ENCODE assay signal across 8 cellular contexts in genomic region chr6:43509142-43509983, GRCh38. TPM values are rescaled to one million over a fixed set of nuclear protein-coding genes. Genes with fewer than 3 reads are reported as not detected.
DNase-seq lines count a peak whose midpoint lies in the region; ATAC-seq and TF ChIP-seq lines count a peak whose summit lies in the region.

No MANE protein-coding gene starts in this region.

- H3K4me3 Mint-ChIP-seq in HFFc6 (peak overlapping the region; percentile 88), immature natural killer cell (peak overlapping the region; percentile 83 to 91 (median 86))
- peak overlapping the region; percentile 78 for H3K4me3 Mint-ChIP-seq in activated T-helper 2 cell treated with anti-CD3 and anti-CD28 coated beads, Interferon-gamma antibody, Interleukin-2, Interleukin-4, amounts not matched to agents 10 μg/mL and 5 μg/mL and 100 μg/mL, durations not matched to agents 14 hours and 24 hours and 36 hours (ENCODE audit: low read depth)

- no peaks in the 10 kb centered on the region for H3K9me3 Mint-ChIP-seq in HFFc6
- no peaks in the 10 kb centered on the region for H3K9me3 Mint-ChIP-seq in activated T-helper 2 cell treated with anti-CD3 and anti-CD28 coated beads, Interferon-gamma antibody, Interleukin-2, Interleukin-4, amounts not matched to agents 10 μg/mL and 5 μg/mL and 100 μg/mL, durations not matched to agents 14 hours and 24 hours and 36 hours
- H3K9me3 Mint-ChIP-seq in immature natural killer cell, result no peaks in the 10 kb centered on the region

- peak overlapping the region in 4 of 5 donors; percentile 81 to 89 (median 82) for H3K27ac ChIP-seq in stomach

- H3K4me1 ChIP-seq in stomach, result peaks cover 27 to 53% (median 43%) of the 10 kb centered on the region in 4 donors

- no peak for TF ChIP-seq POLR2A in stomach (IDR thresholded peaks at IDR 0.05)

- H3K36me3 Mint-ChIP-seq in HFFc6 (ENCODE audit: low read depth), result peaks cover 5% of the 10 kb centered on the region; the same call in 1 of the 2 replicates
- peaks cover 36% of the 10 kb centered on the region for H3K36me3 Mint-ChIP-seq in activated T-helper 2 cell treated with anti-CD3 and anti-CD28 coated beads, Interferon-gamma antibody, Interleukin-2, Interleukin-4, amounts not matched to agents 10 μg/mL and 5 μg/mL and 100 μg/mL, durations not matched to agents 14 hours and 24 hours and 36 hours (ENCODE audit: low read depth)
- H3K36me3 Mint-ChIP-seq in immature natural killer cell, result peaks cover 0 to 32% (median 14%) of the 10 kb centered on the region in 3 donors

- no peak for TF ChIP-seq EP300 in stomach (IDR thresholded peaks at IDR 0.05)

- H3K9me3 ChIP-seq in stomach, result no peaks in the 10 kb centered on the region

- peaks cover 39 to 57% (median 53%) of the 10 kb centered on the region in 4 donors for H3K36me3 ChIP-seq in stomach

- H3K27me3 ChIP-seq in stomach, result peaks cover 0 to 28% (median 11%) of the 10 kb centered on the region in 3 donors

- H3K4me3 ChIP-seq in AG10803 (ENCODE audit: low read length) (peak overlapping the region; percentile 52), stomach (peak overlapping the region; percentile 73 to 89 (median 77))

- WGBS in stomach, 5 donors, result 10 to 20% (median 13%) methylated on average over 33 to 69 of the region's 69 CpGs

- DNase-seq in AG10803 (ENCODE audit: low read depth) (no peak), HFFc6 (no peak), immature natural killer cell (no peak), stomach (no peak), C1 segment of cervical spinal cord (lab: John Stamatoyannopoulos, UW) (no peak)
- DNase-seq in activated T-helper 2 cell treated with anti-CD3 and anti-CD28 coated beads, Interferon-gamma antibody, Interleukin-2, Interleukin-4, amounts not matched to agents 10 μg/mL and 5 μg/mL and 100 μg/mL, durations not matched to agents 14 hours and 24 hours and 36 hours (ENCODE audit: low spot score), result no peak
- DNase-seq in activated effector memory CD4-positive, alpha-beta T cell treated with anti-CD3 and anti-CD28 coated beads, Interleukin-2, amount 50 U/mL, for 16 hours, result no peak

- H3K4me1 Mint-ChIP-seq in HFFc6 (ENCODE audit: low read depth) (peaks cover 15% of the 10 kb centered on the region), immature natural killer cell (peaks cover 22 to 27% of the 10 kb centered on the region in 2 donors)
- H3K4me1 Mint-ChIP-seq in activated T-helper 2 cell treated with anti-CD3 and anti-CD28 coated beads, Interferon-gamma antibody, Interleukin-2, Interleukin-4, amounts not matched to agents 10 μg/mL and 5 μg/mL and 100 μg/mL, durations not matched to agents 14 hours and 24 hours and 36 hours (ENCODE audit: low read depth), result peaks cover 12% of the 10 kb centered on the region

- H3K27ac Mint-ChIP-seq in HFFc6, result peak overlapping the region; percentile 78
- no peak overlapping the region for H3K27ac Mint-ChIP-seq in activated T-helper 2 cell treated with anti-CD3 and anti-CD28 coated beads, Interferon-gamma antibody, Interleukin-2, Interleukin-4, amounts not matched to agents 10 μg/mL and 5 μg/mL and 100 μg/mL, durations not matched to agents 14 hours and 24 hours and 36 hours
- H3K27ac Mint-ChIP-seq in immature natural killer cell, result peak overlapping the region in 5 of 6 donors; percentile 34 to 76 (median 64)

- no peak for TF ChIP-seq CTCF in AG10803 (conservative IDR thresholded peaks at IDR 0.05; ENCODE audit: low read length)
- TF ChIP-seq CTCF in HFFc6 (IDR thresholded peaks at IDR 0.05), result peak; percentile 39; the same call in 1 of the 2 replicates
- TF ChIP-seq CTCF in stomach (IDR thresholded peaks at IDR 0.05), result no peak

- no peak for ATAC-seq in HG03565 (IDR thresholded peaks at IDR 0.05; ENCODE audit: unreplicated experiment)

- H3K27me3 Mint-ChIP-seq in HFFc6 (ENCODE audit: insufficient read depth) (peaks cover 1% of the 10 kb centered on the region; the same call in 1 of the 2 replicates), immature natural killer cell (ENCODE audit: low read depth in 3 of 3) (peaks cover 12 to 17% (median 15%) of the 10 kb centered on the region in 3 donors)
- peaks cover 17% of the 10 kb centered on the region for H3K27me3 Mint-ChIP-seq in activated T-helper 2 cell treated with anti-CD3 and anti-CD28 coated beads, Interferon-gamma antibody, Interleukin-2, Interleukin-4, amounts not matched to agents 10 μg/mL and 5 μg/mL and 100 μg/mL, durations not matched to agents 14 hours and 24 hours and 36 hours (ENCODE audit: low read depth)

- intact Hi-C loops in activated T-helper 2 cell treated with anti-CD3 and anti-CD28 coated beads, Interferon-gamma antibody, Interleukin-2, Interleukin-4, amounts not matched to agents 10 μg/mL and 5 μg/mL and 100 μg/mL, durations not matched to agents 14 hours and 24 hours and 36 hours (cut with micrococcal nuclease), result no loop called here
- intact Hi-C loops in stomach (cut with DNase I; ENCODE audit: low total_unique reads), result loop anchor here (5.0 to 10.0 kb wide), 2 partner anchors 57 to 245 kb away; no protein-coding TSS in a partner anchor

RNA-seq across cellular contexts. Expression of gene LRRC73, which starts 0.8 kb away (rescaled TPM):
- 1 to 10 TPM in 2 of 6 experiments, under 1 TPM in 4; 0.75 to 1.7 (median 0.90) TPM for total RNA-seq in HFFc6 (2021; fragmentation: NEBNext Ultra II Directional; extraction: Animal tissue kit (Norgen Biotek cat#: 25700))
- total RNA-seq in activated T-helper 2 cell treated with anti-CD3 and anti-CD28 coated beads, Interferon-gamma antibody, Interleukin-2, Interleukin-4, amounts not matched to agents 10 μg/mL and 5 μg/mL and 100 μg/mL, durations not matched to agents 14 hours and 24 hours and 36 hours, result 0.11 and 0.21 TPM in 2 replicates
- polyA plus RNA-seq in immature natural killer cell (not detected), stomach (under 1 TPM; 0.30 to 0.31 (median 0.31) TPM)
- 1 to 10 TPM in 1 of 5 donors, under 1 TPM in 1, not detected in 3; 0.55 to 1.0 TPM for total RNA-seq in stomach

RNA-seq across cellular contexts. Expression of gene YIPF3, which starts 7.4 kb away (rescaled TPM):
- total RNA-seq in HFFc6 (2021; fragmentation: NEBNext Ultra II Directional; extraction: Animal tissue kit (Norgen Biotek cat#: 25700)), result 100 to 1,000 TPM; 147 to 176 (median 158) TPM
- 51.7 and 59.0 TPM in 2 replicates for total RNA-seq in activated T-helper 2 cell treated with anti-CD3 and anti-CD28 coated beads, Interferon-gamma antibody, Interleukin-2, Interleukin-4, amounts not matched to agents 10 μg/mL and 5 μg/mL and 100 μg/mL, durations not matched to agents 14 hours and 24 hours and 36 hours
- polyA plus RNA-seq in immature natural killer cell (10 to 100 TPM; 73.7 to 92.2 (median 76.6) TPM), stomach (10 to 100 TPM; 49.3 to 77.4 (median 53.2) TPM)
- 100 to 1,000 TPM in 1 of 5 donors, 10 to 100 TPM in 4; 18.7 to 107 (median 62.0) TPM for total RNA-seq in stomach

RNA-seq across cellular contexts. Expression of gene POLR1C, which starts 7.5 kb away (rescaled TPM):
- 10 to 100 TPM; 43.5 to 66.9 (median 53.8) TPM for total RNA-seq in HFFc6 (2021; fragmentation: NEBNext Ultra II Directional; extraction: Animal tissue kit (Norgen Biotek cat#: 25700))
- total RNA-seq in activated T-helper 2 cell treated with anti-CD3 and anti-CD28 coated beads, Interferon-gamma antibody, Interleukin-2, Interleukin-4, amounts not matched to agents 10 μg/mL and 5 μg/mL and 100 μg/mL, durations not matched to agents 14 hours and 24 hours and 36 hours, result 60.8 and 63.8 TPM in 2 replicates
- polyA plus RNA-seq in immature natural killer cell (10 to 100 TPM in 1 of 3 donors, 1 to 10 TPM in 2; 5.7 to 15.5 (median 7.3) TPM), stomach (10 to 100 TPM; 14.7 to 36.2 (median 23.3) TPM)
- 10 to 100 TPM; 16.9 to 31.6 (median 26.8) TPM for total RNA-seq in stomach

RNA-seq across cellular contexts. Expression of gene TJAP1, which starts 32.0 kb away (rescaled TPM):
- total RNA-seq in HFFc6 (2021; fragmentation: NEBNext Ultra II Directional; extraction: Animal tissue kit (Norgen Biotek cat#: 25700)), result 10 to 100 TPM; 27.0 to 34.3 (median 30.2) TPM
- 36.0 and 42.7 TPM in 2 replicates for total RNA-seq in activated T-helper 2 cell treated with anti-CD3 and anti-CD28 coated beads, Interferon-gamma antibody, Interleukin-2, Interleukin-4, amounts not matched to agents 10 μg/mL and 5 μg/mL and 100 μg/mL, durations not matched to agents 14 hours and 24 hours and 36 hours
- 10 to 100 TPM in 1 of 3 donors, 1 to 10 TPM in 2; 2.6 to 10.9 (median 3.4) TPM for polyA plus RNA-seq in immature natural killer cell
- total RNA-seq in stomach, result 100 to 1,000 TPM in 1 of 5 donors, 10 to 100 TPM in 2, 1 to 10 TPM in 2; 8.4 to 182 (median 15.2) TPM
- 10 to 100 TPM; 10.8 to 17.5 (median 13.1) TPM for polyA plus RNA-seq in stomach

RNA-seq across cellular contexts. Expression of gene DLK2, which starts 54.0 kb away (rescaled TPM):
- 1 to 10 TPM; 1.8 to 2.9 (median 2.2) TPM for total RNA-seq in HFFc6 (2021; fragmentation: NEBNext Ultra II Directional; extraction: Animal tissue kit (Norgen Biotek cat#: 25700))
- total RNA-seq in activated T-helper 2 cell treated with anti-CD3 and anti-CD28 coated beads, Interferon-gamma antibody, Interleukin-2, Interleukin-4, amounts not matched to agents 10 μg/mL and 5 μg/mL and 100 μg/mL, durations not matched to agents 14 hours and 24 hours and 36 hours, result 2.1 and 2.5 TPM in 2 replicates
- under 1 TPM in 1 of 3 donors, not detected in 2; 0.11 TPM for polyA plus RNA-seq in immature natural killer cell
- total RNA-seq in stomach, result under 1 TPM in 1 of 5 donors, not detected in 4; 0.37 TPM
- polyA plus RNA-seq in stomach, result 10 to 100 TPM in 1 of 3 donors, not detected in 2; 17.0 TPM
